1 cellular context compared by ENCODE assay signal in the genomic region with DNA sequence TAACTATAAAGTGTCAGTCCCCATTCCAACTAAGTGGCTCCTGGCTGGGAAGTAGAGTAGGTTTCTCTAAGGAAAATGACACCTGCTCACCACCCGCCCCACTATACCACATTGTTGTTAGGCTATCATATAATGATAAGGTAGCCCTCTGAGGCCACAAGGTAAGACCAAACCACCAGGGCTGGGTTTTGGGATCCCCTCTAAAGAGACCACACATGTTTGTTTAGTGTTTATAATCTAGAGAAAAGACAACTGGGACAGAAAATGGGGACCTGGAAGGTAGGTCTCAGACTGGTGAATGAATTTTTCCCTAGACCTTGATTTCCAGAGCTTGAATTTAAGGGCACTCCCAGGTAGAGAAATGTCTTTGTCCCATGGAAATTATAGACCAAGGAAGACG.
TF ChIP-seq lines count a peak whose summit lies in the region.

No MANE protein-coding gene starts in this region.

TF ChIP-seq in HepG2, 621 proteins besides CTCF, POLR2A, EP300 and RAD21:
- TF ChIP-seq CEBPG (CRISPR knock-in tag; IDR thresholded peaks at IDR 0.05) (no peak), RBFOX2 (IDR thresholded peaks at IDR 0.05; ENCODE audit: low read depth, low read length) (peak; percentile 25; the same call in 1 of the 2 replicates), POLR2G (IDR thresholded peaks at IDR 0.05; ENCODE audit: low read depth, low read length) (peak; percentile 49; the same call in 1 of the 2 replicates), POLR2AphosphoS2 (IDR thresholded peaks at IDR 0.05; ENCODE audit: low read depth, low read length) (peak; percentile 55; the same call in 1 of the 2 replicates)
